In genomic region chr11:23509821-23510220, GRCh38 we compare ENCODE assay signal across 26 cellular contexts.
"Had no signal": no experiment of that assay in that cellular context is flagged by ENCODE, and none has a peak within 500 bp of the region (broad histone marks: within the 10 kb centered on the region; RNA-seq: fewer than 3 reads in every experiment).

No MANE protein-coding gene starts in this region.

- H3K9me3 ChIP-seq: stomach, suprapubic skin, testis, thoracic aorta, thyroid gland, tibial artery, tibial nerve, transverse colon, upper lobe of left lung, upper lobe of right lung, uterus, vagina had no signal

- H3K36me3 ChIP-seq: stomach, suprapubic skin, thoracic aorta, thyroid gland, tibial artery, tibial nerve, transverse colon, upper lobe of left lung, upper lobe of right lung, vagina had no signal

- ATAC-seq: stimulated activated memory B cell treated with anti-CD40 and anti-IgM and Interleukin-4, amounts not matched to agents 10 μg/mL and 1 μg/mL and 100 μg/mL, for 72 hours; stimulated activated naive CD8-positive, alpha-beta T cell treated with anti-CD3 and anti-CD28 coated beads, Interleukin-15, amount 100 ng/mL, for 72 hours; upper lobe of right lung had no signal

- DNase-seq: stimulated activated CD4-positive, alpha-beta T cell treated with anti-CD3 and anti-CD28 coated beads, Interleukin-2, amount 100 ng/mL, for 48 hours; stimulated activated CD4-positive, alpha-beta T cell treated with anti-CD3 and anti-CD28 coated beads, Interleukin-4, amount 100 ng/mL, for 1 hour; stimulated activated CD4-positive, alpha-beta T cell treated with anti-CD3 and anti-CD28 coated beads, Interleukin-4, amount 100 ng/mL, for 24 hours; stimulated activated CD4-positive, alpha-beta T cell treated with anti-CD3 and anti-CD28 coated beads, Interleukin-4, amount 100 ng/mL, for 4 hours; stimulated activated CD8-positive, alpha-beta memory T cell treated with anti-CD3 and anti-CD28 coated beads, Interleukin-4, amount 100 ng/mL, for 48 hours; stimulated activated naive B cell treated with anti-CD40 and anti-IgM and Interleukin-4, amounts not matched to agents 10 μg/mL and 1 μg/mL and 100 μg/mL, for 72 hours; stimulated activated naive CD4-positive, alpha-beta T cell; stimulated activated naive CD4-positive, alpha-beta T cell treated with Interleukin-2 at 50 U/mL for 16 hours; stimulated activated naive CD8-positive, alpha-beta T cell treated with anti-CD3 and anti-CD28 coated beads, Interleukin-15, amount 100 ng/mL, for 72 hours; stimulated activated naive CD8-positive, alpha-beta T cell treated with anti-CD3 and anti-CD28 coated beads, Interleukin-15, Interleukin-2, amounts not matched to agents 100 U/mL and 50 U/mL, for 24 hours; stomach; substantia nigra; testis; thyroid gland; tibial artery; transverse colon; trophoblast cell; upper lobe of left lung; upper lobe of right lung; uterus had no signal

- H3K27ac ChIP-seq: stomach, suprapubic skin, testis, thoracic aorta, thyroid gland, tibial artery, tibial nerve, transverse colon, upper lobe of left lung, upper lobe of right lung, uterus, vagina had no signal

- FAIRE-seq: urothelium cell line had no signal

- H3K4me3 ChIP-seq: stomach, suprapubic skin, testis, thoracic aorta, thyroid gland, tibial artery, tibial nerve, transverse colon, upper lobe of left lung, upper lobe of right lung, uterus, vagina had no signal

- H3K4me1 ChIP-seq: stomach, suprapubic skin, testis, thyroid gland, tibial artery, tibial nerve, transverse colon, upper lobe of left lung, upper lobe of right lung, uterus, vagina had no signal

- H3K27me3 ChIP-seq: stomach, suprapubic skin, testis, thyroid gland, tibial artery, tibial nerve, transverse colon, upper lobe of left lung, upper lobe of right lung, uterus, vagina had no signal
